In the genomic region with DNA sequence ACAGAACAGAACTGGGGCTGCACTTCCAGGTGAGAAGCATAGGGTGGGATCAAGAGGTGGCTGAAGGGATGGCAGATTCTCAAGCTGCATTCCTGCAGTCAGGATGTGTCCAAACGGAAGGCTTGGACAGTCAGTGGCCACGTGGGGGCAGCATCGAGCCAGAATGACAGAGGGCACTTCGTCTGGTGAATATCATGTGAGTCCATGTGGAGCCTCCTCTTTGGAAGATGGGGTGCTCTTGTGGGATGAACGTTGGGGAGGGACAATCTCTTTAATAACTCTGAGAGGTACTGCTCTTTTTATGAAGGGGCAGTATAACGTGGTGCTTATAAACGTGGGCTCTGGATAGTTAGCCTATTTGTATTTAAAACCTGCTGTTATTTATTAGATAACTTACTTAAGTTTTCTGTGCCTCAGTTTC, we compare ENCODE assay signal across 8 cellular contexts.
DNase-seq lines count a peak whose midpoint lies in the region; ATAC-seq and TF ChIP-seq lines count a peak whose summit lies in the region.

No MANE protein-coding gene starts in this region.

- ATAC-seq in GM21786 (IDR thresholded peaks at IDR 0.05; ENCODE audit: unreplicated experiment) (peak; percentile 74), right lobe of liver (peak; percentile 48 to 65 (median 54)), GM19395 (IDR thresholded peaks at IDR 0.05; ENCODE audit: unreplicated experiment) (no peak)

- H3K27me3 Mint-ChIP-seq in activated CD4-positive, alpha-beta T cell treated with anti-CD3 and anti-CD28 coated beads, Interleukin-2, amount 10 ng/mL, durations not matched to agents 24 days and 14 days: peaks cover 4% of the 10 kb centered on the region

- no peak overlapping the region for H3K27ac Mint-ChIP-seq in activated CD4-positive, alpha-beta T cell treated with anti-CD3 and anti-CD28 coated beads, Interleukin-2, amount 10 ng/mL, durations not matched to agents 24 days and 14 days

- H3K9me3 Mint-ChIP-seq in activated CD4-positive, alpha-beta T cell treated with anti-CD3 and anti-CD28 coated beads, Interleukin-2, amount 10 ng/mL, durations not matched to agents 24 days and 14 days: no peaks in the 10 kb centered on the region

- H3K4me3 Mint-ChIP-seq in activated CD4-positive, alpha-beta T cell treated with anti-CD3 and anti-CD28 coated beads, Interleukin-2, amount 10 ng/mL, durations not matched to agents 24 days and 14 days: no peak overlapping the region

- TF ChIP-seq POLR2A in right lobe of liver (IDR thresholded peaks at IDR 0.05): no peak

- no peaks in the 10 kb centered on the region for H3K9me3 ChIP-seq in right lobe of liver

- TF ChIP-seq CTCF in C4-2B (conservative IDR thresholded peaks at IDR 0.05) (peak; percentile 94), choroid plexus epithelial cell (conservative IDR thresholded peaks at IDR 0.05; ENCODE audit: low read depth, low read length) (peak; percentile 91), right lobe of liver (IDR thresholded peaks at IDR 0.05) (peak; percentile 75 to 87 (median 83))

- no peaks in the 10 kb centered on the region for H3K27me3 ChIP-seq in right lobe of liver

- no peaks in the 10 kb centered on the region for H3K4me1 Mint-ChIP-seq in activated CD4-positive, alpha-beta T cell treated with anti-CD3 and anti-CD28 coated beads, Interleukin-2, amount 10 ng/mL, durations not matched to agents 24 days and 14 days

- 1% methylated on average over 7 of the region's 7 CpGs for WGBS in right lobe of liver (ENCODE audit: insufficient coverage, low coverage, low lambda C conversion rate, missing lambda C conversion rate)

- intact Hi-C loops in activated CD4-positive, alpha-beta T cell treated with anti-CD3 and anti-CD28 coated beads, Interleukin-2, amount 10 ng/mL, durations not matched to agents 24 days and 14 days (cut with micrococcal nuclease): no loop called here
- intact Hi-C loops in right lobe of liver (cut with DNase I): loop anchor here in 1 of 2 donors (10.0 kb wide), 1 partner anchor 483 kb away; no protein-coding TSS in a partner anchor

- H3K36me3 ChIP-seq in right lobe of liver: no peaks in the 10 kb centered on the region

- no peak overlapping the region for H3K27ac ChIP-seq in C4-2B
- peak overlapping the region in 2 of 3 donors; percentile 19 to 58 for H3K27ac ChIP-seq in right lobe of liver

- H3K4me3 ChIP-seq in choroid plexus epithelial cell (ENCODE audit: low read depth, low read length) (no peak overlapping the region), right lobe of liver (no peak overlapping the region)

- peak; percentile 30 for DNase-seq in NCI-H2171 (lab: John Stamatoyannopoulos, UW)
- peak; percentile 89 for DNase-seq in activated CD4-positive, alpha-beta T cell treated with anti-CD3 and anti-CD28 coated beads, Interleukin-2, amount 10 ng/mL, durations not matched to agents 24 days and 14 days
- peak; percentile 81 for DNase-seq in choroid plexus epithelial cell (ENCODE audit: low read depth)
- peak; percentile 80 to 83 (median 82) for DNase-seq in right lobe of liver
- DNase-seq in stimulated activated CD4-positive, alpha-beta T cell treated with anti-CD3 and anti-CD28 coated beads, TNF-alpha, amount 100 ng/mL, for 48 hours (ENCODE audit: low read depth in 3 of 3): peak; percentile 26 to 75 (median 53)

- H3K4me1 ChIP-seq in right lobe of liver: peaks cover 0 to 41% (median 18%) of the 10 kb centered on the region in 4 donors

- H3K36me3 Mint-ChIP-seq in activated CD4-positive, alpha-beta T cell treated with anti-CD3 and anti-CD28 coated beads, Interleukin-2, amount 10 ng/mL, durations not matched to agents 24 days and 14 days (ENCODE audit: low read depth): no peaks in the 10 kb centered on the region

Comparison
In these comparisons a context has a peak if more than half of its experiments do, and no peak if none do; other contexts are left out.
1. DNase-seq: peak in every context shown above with its lines; median percentile 89 in activated CD4-positive, alpha-beta T cell treated with anti-CD3 and anti-CD28 coated beads, Interleukin-2, amount 10 ng/mL, durations not matched to agents 24 days and 14 days; 82 in right lobe of liver; 81 in choroid plexus epithelial cell; 53 in stimulated activated CD4-positive, alpha-beta T cell treated with anti-CD3 and anti-CD28 coated beads, TNF-alpha, amount 100 ng/mL, for 48 hours; 30 in NCI-H2171.